ENCODE assay signal across 13 cellular contexts in the genomic region with DNA sequence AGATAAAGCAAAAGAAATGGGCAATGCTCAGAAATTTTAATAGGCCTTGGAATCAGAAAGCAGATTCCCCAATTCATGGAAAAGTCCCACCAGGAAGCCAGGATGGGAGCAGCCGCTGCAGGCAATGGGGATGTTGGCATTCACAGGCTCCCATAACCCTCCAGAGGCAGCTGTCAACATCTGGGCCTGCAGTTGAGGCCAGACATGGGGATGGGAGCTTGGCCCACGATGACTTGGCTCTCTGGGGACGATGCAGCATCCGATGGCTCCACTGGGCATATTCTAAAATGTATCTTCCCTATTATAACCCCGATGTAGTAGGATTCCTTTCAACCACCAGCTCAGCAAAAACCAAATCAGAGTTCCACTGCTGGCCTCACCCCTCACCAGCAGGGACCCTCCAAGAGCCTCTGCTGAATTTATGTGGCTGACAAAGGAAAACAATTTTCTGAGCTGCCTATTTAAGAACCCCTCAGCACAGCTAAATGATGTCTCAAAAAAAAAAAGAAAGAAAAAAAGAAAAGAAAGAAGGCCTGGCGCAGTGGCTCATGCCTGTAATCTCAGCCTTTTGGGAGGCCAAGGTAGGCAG. TPM values are rescaled to one million over a fixed set of nuclear protein-coding genes. Genes with fewer than 3 reads are reported as not detected.
DNase-seq lines count a peak whose midpoint lies in the region; ATAC-seq and TF ChIP-seq lines count a peak whose summit lies in the region.
"Had no signal": no experiment of that assay in that cellular context is flagged by ENCODE, and none has a peak within 500 bp of the region (broad histone marks: within the 10 kb centered on the region; RNA-seq: fewer than 3 reads in every experiment).

No MANE protein-coding gene starts in this region.

- H3K9me3 ChIP-seq in Loucy (ENCODE audit: insufficient read depth, low read depth, low read length) (no peaks in the 10 kb centered on the region), ovary (no peaks in the 10 kb centered on the region)

- H3K27me3 Mint-ChIP-seq in nephron progenitor cell (ENCODE audit: low read depth, poor library complexity) = no peaks in the 10 kb centered on the region

- H3K27ac ChIP-seq in ovary = no peak overlapping the region

- no peaks in the 10 kb centered on the region for H3K79me2 ChIP-seq in Loucy (ENCODE audit: insufficient read depth, low read length)

- POLR2A ChIA-PET in GM10248 (lab: Yijun Ruan, JAX) = no interaction called here

- peaks cover 96% of the 10 kb centered on the region for H3K4me1 Mint-ChIP-seq in nephron progenitor cell

- H2AFZ ChIP-seq in Loucy (ENCODE audit: low read length) = no peak overlapping the region

- H3K4me1 ChIP-seq in Loucy (ENCODE audit: insufficient read depth, low read length, poor library complexity, severe bottlenecking) (peaks cover 24% of the 10 kb centered on the region), ovary (ENCODE audit: insufficient read depth) (no peaks in the 10 kb centered on the region)

- CTCF ChIA-PET in GM10248 (lab: Yijun Ruan, JAX) = no interaction called here

- no peak for ATAC-seq in GM21423 (IDR thresholded peaks at IDR 0.05; ENCODE audit: unreplicated experiment)

- H3K27me3 ChIP-seq in Loucy (ENCODE audit: insufficient read depth, low read length, poor library complexity, severe bottlenecking) (peaks cover 8% of the 10 kb centered on the region), ovary (no peaks in the 10 kb centered on the region)

- no peak for TF ChIP-seq EP300 in ovary (IDR thresholded peaks at IDR 0.05)

- no peaks in the 10 kb centered on the region for H3K9me2 ChIP-seq in Loucy (replicated peaks; ENCODE audit: low read depth, low read length)

- TF ChIP-seq CTCF in AG09309 (IDR thresholded peaks at IDR 0.05; ENCODE audit: control insufficient read depth, insufficient read depth, low read depth, low read length, missing control alignments) = peak; percentile 39
- peak; percentile 55 for TF ChIP-seq CTCF in Loucy (conservative IDR thresholded peaks at IDR 0.05; ENCODE audit: low read length)
- TF ChIP-seq CTCF in epithelial cell of proximal tubule (conservative IDR thresholded peaks at IDR 0.05; ENCODE audit: low read depth, low read length) = peak; percentile 26
- TF ChIP-seq CTCF in nephron progenitor cell (IDR thresholded peaks at IDR 0.05) = no peak
- no peak for TF ChIP-seq CTCF in ovary (IDR thresholded peaks at IDR 0.05)
- no peak for TF ChIP-seq CTCF in GM10248 (IDR thresholded peaks at IDR 0.05; ENCODE audit: control extremely low read depth, extremely low read depth, low read depth, missing control alignments)

- no peak overlapping the region for H3K4me2 ChIP-seq in Loucy (ENCODE audit: low read depth, low read length, poor library complexity, severe bottlenecking)

- H3K36me3 Mint-ChIP-seq in nephron progenitor cell (ENCODE audit: low read depth) = peaks cover 36% of the 10 kb centered on the region
- H3K36me3 Mint-ChIP-seq: CD14-positive monocyte had no signal

- peak overlapping the region; percentile 92 for H3K27ac Mint-ChIP-seq in nephron progenitor cell
- H3K27ac Mint-ChIP-seq: activated T-helper 2 cell treated with anti-CD3 and anti-CD28 coated beads, Interferon-gamma antibody, Interleukin-2, Interleukin-4, amounts not matched to agents 10 μg/mL and 5 μg/mL and 100 μg/mL, durations not matched to agents 14 hours and 24 hours and 36 hours; CD14-positive monocyte had no signal

- H4K20me1 ChIP-seq in Loucy (ENCODE audit: insufficient read depth, low read length, poor library complexity, severe bottlenecking) = no peaks in the 10 kb centered on the region

- H3K4me3 Mint-ChIP-seq in nephron progenitor cell = peak overlapping the region; percentile 52

- no peaks in the 10 kb centered on the region for H3K36me3 ChIP-seq in Loucy (ENCODE audit: insufficient read depth, low read length)
- no peaks in the 10 kb centered on the region for H3K36me3 ChIP-seq in ovary

- no peak overlapping the region for H3K9ac ChIP-seq in Loucy (ENCODE audit: low read depth, low read length, poor library complexity, severe bottlenecking)

- no peak for DNase-seq in AG09309 (ENCODE audit: low read depth)
- no peak for DNase-seq in epithelial cell of proximal tubule (ENCODE audit: low read depth)
- no peak for DNase-seq in nephron progenitor cell
- DNase-seq in ovary = no peak
- DNase-seq in GM10248 (ENCODE audit: extremely low spot score) = no peak
- DNase-seq in H4 (ENCODE audit: low spot score) = no peak
- DNase-seq: activated CD4-positive, alpha-beta T cell treated with anti-CD3 and anti-CD28 coated beads for 4 hours; NCI-H1694 treated with DMSO at 0.1 percent for 48 hours; NCI-H82 had no signal

- H3K9me3 Mint-ChIP-seq in nephron progenitor cell = no peaks in the 10 kb centered on the region
- H3K9me3 Mint-ChIP-seq: activated T-helper 2 cell treated with anti-CD3 and anti-CD28 coated beads, Interferon-gamma antibody, Interleukin-2, Interleukin-4, amounts not matched to agents 10 μg/mL and 5 μg/mL and 100 μg/mL, durations not matched to agents 14 hours and 24 hours and 36 hours had no signal

- no peak for TF ChIP-seq POLR2A in ovary (IDR thresholded peaks at IDR 0.05)

- H3F3A ChIP-seq in Loucy (ENCODE audit: low read depth) = no peaks in the 10 kb centered on the region

- WGBS in ovary, 3 donors = 76 to 79% (median 77%) methylated on average over 6 of the region's 6 CpGs

- intact Hi-C loops in ovary (cut with DNase I) = no loop called here

- H3K4me3 ChIP-seq in AG09309 (ENCODE audit: control insufficient read depth, low read depth, low read length) (no peak overlapping the region), Loucy (ENCODE audit: low read length, poor library complexity, severe bottlenecking) (no peak overlapping the region), epithelial cell of proximal tubule (ENCODE audit: low read depth, low read length) (no peak overlapping the region), ovary (no peak overlapping the region)

RNA-seq across cellular contexts. Expression of a gene that starts 7.1 kb away (rescaled TPM):
- total RNA-seq in epithelial cell of proximal tubule (10.9 and 19.9 TPM in 2 replicates), ovary (10 to 100 TPM in 1 of 7 donors, 1 to 10 TPM in 6; 1.9 to 15.9 (median 5.5) TPM)
- polyA plus RNA-seq in ovary = 1 to 10 TPM; 2.0 to 8.6 TPM
- 3.9 and 6.4 TPM in 2 replicates for total RNA-seq in H4 (2014; rRNA removed; shearing (Covaris generic))
- polyA plus RNA-seq: CD14-positive monocyte had no signal

Comparison
In these comparisons a context has a peak if more than half of its experiments do, and no peak if none do; other contexts are left out.
1. CTCF ChIP-seq: peak in AG09309 (single experiment), Loucy (single experiment) and epithelial cell of proximal tubule (single experiment); none in nephron progenitor cell (single experiment), ovary (0 of 3) and GM10248 (single experiment).